In genomic region chr2:237191693-237192076, GRCh38 we compare ENCODE assay signal across 1 cellular context.
TF ChIP-seq lines count a peak whose summit lies in the region.

No MANE protein-coding gene starts in this region.

TF ChIP-seq in IMR-90, 13 proteins besides CTCF, POLR2A, EP300 and RAD21 (continued from another document):
- TF ChIP-seq ELK1 (IDR thresholded peaks at IDR 0.05; ENCODE audit: borderline replicate concordance, low read depth, low read length) = no peak
- TF ChIP-seq SMC3 (IDR thresholded peaks at IDR 0.05; ENCODE audit: low read depth, low read length) = no peak
- TF ChIP-seq USF2 (IDR thresholded peaks at IDR 0.05; ENCODE audit: low read depth, low read length) = no peak
- TF ChIP-seq CHD1 (IDR thresholded peaks at IDR 0.05; ENCODE audit: low read depth, low read length) = no peak
- TF ChIP-seq CEBPB (IDR thresholded peaks at IDR 0.05; ENCODE audit: low read depth, low read length) = no peak
- TF ChIP-seq MAZ (IDR thresholded peaks at IDR 0.05; ENCODE audit: borderline replicate concordance, low read depth, low read length) = no peak
- TF ChIP-seq FOS (IDR thresholded peaks at IDR 0.05; ENCODE audit: low read depth, low read length) = no peak
